In the genomic region with DNA sequence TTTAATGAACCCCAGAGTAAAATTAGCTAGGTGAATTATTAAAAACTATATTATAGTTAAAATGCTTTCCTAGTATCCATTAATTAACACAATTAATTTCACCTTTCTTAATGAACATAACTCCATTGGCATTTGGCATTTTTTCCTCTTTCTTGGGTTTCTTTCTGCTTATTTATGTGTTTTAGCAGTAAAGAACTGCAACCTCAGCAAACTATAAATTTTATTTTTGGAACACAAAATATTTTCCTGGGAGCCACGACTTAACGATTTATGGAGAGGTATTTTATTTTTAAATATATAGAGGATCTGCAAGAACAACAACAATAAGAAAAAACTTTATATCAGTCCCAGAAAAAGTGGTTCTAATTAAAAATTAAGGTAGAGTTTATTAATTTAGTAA, we compare ENCODE assay signal across 1 cellular context.
TF ChIP-seq lines count a peak whose summit lies in the region.

No MANE protein-coding gene starts in this region.

TF ChIP-seq in HepG2, 621 proteins besides CTCF, POLR2A, EP300 and RAD21 (continued from another document):
- TF ChIP-seq, protein P1, sequence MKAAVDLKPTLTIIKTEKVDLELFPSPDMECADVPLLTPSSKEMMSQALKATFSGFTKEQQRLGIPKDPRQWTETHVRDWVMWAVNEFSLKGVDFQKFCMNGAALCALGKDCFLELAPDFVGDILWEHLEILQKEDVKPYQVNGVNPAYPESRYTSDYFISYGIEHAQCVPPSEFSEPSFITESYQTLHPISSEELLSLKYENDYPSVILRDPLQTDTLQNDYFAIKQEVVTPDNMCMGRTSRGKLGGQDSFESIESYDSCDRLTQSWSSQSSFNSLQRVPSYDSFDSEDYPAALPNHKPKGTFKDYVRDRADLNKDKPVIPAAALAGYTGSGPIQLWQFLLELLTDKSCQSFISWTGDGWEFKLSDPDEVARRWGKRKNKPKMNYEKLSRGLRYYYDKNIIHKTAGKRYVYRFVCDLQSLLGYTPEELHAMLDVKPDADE (CRISPR knock-in tag; IDR thresholded peaks at IDR 0.05): no peak
- TF ChIP-seq MAFF (IDR thresholded peaks at IDR 0.05; ENCODE audit: low read depth, low read length) (peak; percentile 61), MAZ (IDR thresholded peaks at IDR 0.05; ENCODE audit: borderline replicate concordance, low read depth, low read length) (no peak), MAZ (CRISPR knock-in tag; IDR thresholded peaks at IDR 0.05; ENCODE audit: low read depth) (no peak), MYC (CRISPR knock-in tag; IDR thresholded peaks at IDR 0.05; ENCODE audit: borderline replicate concordance) (no peak)
TF ChIP-seq in HepG2: peak in this region for 2.
